21 cellular contexts compared by ENCODE assay signal in the genomic region with DNA sequence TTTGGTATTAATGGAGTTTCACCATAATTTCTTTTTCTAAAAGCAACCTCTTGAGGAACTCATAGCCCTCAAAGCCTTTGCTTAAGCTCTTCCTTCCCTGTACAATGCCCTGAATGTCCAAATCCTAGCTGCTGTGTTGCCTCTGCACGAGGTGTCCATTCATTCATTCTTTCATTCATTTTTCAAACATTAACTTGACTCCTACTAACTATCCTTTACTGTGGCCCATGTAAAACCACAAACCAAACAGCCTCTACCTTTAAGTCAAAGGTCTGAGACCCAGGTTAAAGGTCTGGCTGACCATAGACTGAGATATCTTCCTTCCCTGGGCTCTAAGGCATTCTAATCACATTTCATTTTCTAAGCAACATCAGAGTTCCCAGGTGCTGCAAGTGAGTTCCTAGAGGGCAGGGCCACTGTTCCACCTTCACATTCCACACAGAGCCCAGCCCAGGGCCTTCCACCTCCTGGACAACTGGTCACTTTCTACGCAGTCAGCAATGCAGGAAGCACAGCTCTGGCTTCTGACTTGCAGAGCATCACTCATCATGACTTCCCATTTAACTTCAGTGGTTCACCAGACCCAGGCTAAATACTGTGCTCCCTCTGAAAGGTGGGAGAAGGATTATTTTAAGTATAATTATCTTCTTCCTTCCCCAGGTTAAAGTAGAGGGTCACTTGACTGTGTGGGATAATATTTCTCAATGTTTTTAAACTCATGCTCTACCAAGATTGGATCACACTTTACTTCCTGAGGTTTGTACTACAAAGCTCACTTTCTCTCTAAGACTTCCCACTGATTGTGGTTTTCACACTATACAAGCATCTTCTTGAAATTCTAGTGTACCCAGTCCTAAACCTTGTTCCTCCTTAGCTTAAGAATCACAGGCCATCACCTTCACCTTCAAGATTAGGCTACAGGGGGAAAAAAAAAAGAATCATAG. TPM values are rescaled to one million over a fixed set of nuclear protein-coding genes. Genes with fewer than 3 reads are reported as not detected.
A peak's percentile ranks its signal among the peaks of the same experiment; 100 is the strongest.
DNase-seq lines count a peak whose midpoint lies in the region; ATAC-seq and TF ChIP-seq lines count a peak whose summit lies in the region.
"Had no signal": no experiment of that assay in that cellular context is flagged by ENCODE, and none has a peak within 500 bp of the region (broad histone marks: within the 10 kb centered on the region; RNA-seq: fewer than 3 reads in every experiment).

No MANE protein-coding gene starts in this region.

- peak overlapping the region in 2 of 3 donors; percentile 0 to 68 for H3K27ac Mint-ChIP-seq in CD4-positive, CD25-positive, alpha-beta regulatory T cell
- peak overlapping the region; percentile 80 for H3K27ac Mint-ChIP-seq in CD8-positive, alpha-beta T cell
- H3K27ac Mint-ChIP-seq in WTC11 = peak overlapping the region; percentile 15
- H3K27ac Mint-ChIP-seq: activated CD4-positive, alpha-beta memory T cell treated with anti-CD3 and anti-CD28 coated beads, Interleukin-2, amount 10 ng/mL, durations not matched to agents 7 days and 5 days; activated T-helper 2 cell treated with anti-CD3 and anti-CD28 coated beads, Interferon-gamma antibody, Interleukin-2, Interleukin-4, amounts not matched to agents 10 μg/mL and 5 μg/mL and 100 μg/mL, durations not matched to agents 14 hours and 24 hours and 36 hours; mesothelial cell of epicardium; stimulated activated naive B cell treated with anti-CD40 and anti-IgM and Interleukin-4, amounts not matched to agents 10 μg/mL and 1 μg/mL and 100 μg/mL, for 72 hours; T-helper 1 cell treated with Interleukin-12 subunit alpha and Interleukin-12 subunit beta and Interleukin-4 antibody, amounts not matched to agents 30 μg/mL and 1 μg/mL, for 36 hours had no signal

- peak overlapping the region; percentile 16 to 54 (median 22) for H3K4me3 Mint-ChIP-seq in CD4-positive, CD25-positive, alpha-beta regulatory T cell
- peak overlapping the region; percentile 33 for H3K4me3 Mint-ChIP-seq in CD8-positive, alpha-beta T cell
- no peak overlapping the region for H3K4me3 Mint-ChIP-seq in WTC11
- H3K4me3 Mint-ChIP-seq: activated CD4-positive, alpha-beta memory T cell treated with anti-CD3 and anti-CD28 coated beads, Interleukin-2, amount 10 ng/mL, durations not matched to agents 7 days and 5 days; mesothelial cell of epicardium; stimulated activated naive B cell treated with anti-CD40 and anti-IgM and Interleukin-4, amounts not matched to agents 10 μg/mL and 1 μg/mL and 100 μg/mL, for 72 hours; T-helper 1 cell treated with Interleukin-12 subunit alpha and Interleukin-12 subunit beta and Interleukin-4 antibody, amounts not matched to agents 30 μg/mL and 1 μg/mL, for 36 hours had no signal

- POLR2A ChIA-PET in CD8-positive, alpha-beta T cell (lab: Charles Lee) = interaction anchor here (0.5 to 2.2 kb wide), 4 partner anchors 9 to 80 kb away, joined by 3 to 12 read pairs (median 4); no protein-coding TSS in a partner anchor
- POLR2A ChIA-PET in WTC11 (lab: Charles Lee) = no interaction called here

- no peak overlapping the region for H3K27ac ChIP-seq in CD4-positive, CD25-positive, alpha-beta regulatory T cell (ENCODE audit: insufficient read depth, low read length, poor library complexity, severe bottlenecking)
- H3K27ac ChIP-seq in CD8-positive, alpha-beta T cell (ENCODE audit: low read depth, low read length) = no peak overlapping the region
- H3K27ac ChIP-seq in esophagus muscularis mucosa (replicated peaks in 1 of 4) = no peak overlapping the region
- H3K27ac ChIP-seq: adrenal gland, coronary artery, prostate gland, WERI-Rb-1 had no signal

- no peaks in the 10 kb centered on the region for H3K27me3 Mint-ChIP-seq in CD4-positive, CD25-positive, alpha-beta regulatory T cell
- no peaks in the 10 kb centered on the region for H3K27me3 Mint-ChIP-seq in CD8-positive, alpha-beta T cell (ENCODE audit: low read depth)
- H3K27me3 Mint-ChIP-seq in WTC11 (ENCODE audit: low read depth) = no peaks in the 10 kb centered on the region

- no peaks in the 10 kb centered on the region for H3K36me3 ChIP-seq in CD4-positive, CD25-positive, alpha-beta regulatory T cell (ENCODE audit: control insufficient read depth, insufficient read depth, low read length)
- no peaks in the 10 kb centered on the region for H3K36me3 ChIP-seq in CD8-positive, alpha-beta T cell (ENCODE audit: insufficient read depth, low read length)
- no peaks in the 10 kb centered on the region for H3K36me3 ChIP-seq in esophagus muscularis mucosa
- H3K36me3 ChIP-seq: adrenal gland, prostate gland, WERI-Rb-1 had no signal

- peaks cover 18% of the 10 kb centered on the region for H3K36me3 Mint-ChIP-seq in CD4-positive, CD25-positive, alpha-beta regulatory T cell
- H3K36me3 Mint-ChIP-seq in CD8-positive, alpha-beta T cell = no peaks in the 10 kb centered on the region
- peaks cover 8% of the 10 kb centered on the region; the same call in 1 of the 2 replicates for H3K36me3 Mint-ChIP-seq in WTC11
- H3K36me3 Mint-ChIP-seq: mesothelial cell of epicardium; stimulated activated naive B cell treated with anti-CD40 and anti-IgM and Interleukin-4, amounts not matched to agents 10 μg/mL and 1 μg/mL and 100 μg/mL, for 72 hours had no signal

- DNase-seq in CD4-positive, CD25-positive, alpha-beta regulatory T cell = no peak
- peak in 1 of 7 experiments; percentile 45 for DNase-seq in CD8-positive, alpha-beta T cell
- DNase-seq in WTC11 (ENCODE audit: low spot score) (no peak), left colon (no peak), middle frontal gyrus (ENCODE audit: extremely low spot score, low spot score) (no peak), NCI-H226 (no peak), esophagus muscularis mucosa (ENCODE audit: extremely low spot score) (no peak)
- DNase-seq: activated CD4-positive, alpha-beta memory T cell treated with anti-CD3 and anti-CD28 coated beads, Interleukin-2, amount 10 ng/mL, durations not matched to agents 7 days and 5 days; adrenal gland; EL; NCI-H1417; NCI-H524 treated with DMSO at 0.1 percent for 48 hours; stimulated activated CD4-positive, alpha-beta T cell treated with anti-CD3 and anti-CD28 coated beads, Interleukin-1b, Interleukin-23, amount 100 ng/mL, for 48 hours; stimulated activated naive B cell treated with anti-CD40 and anti-IgM and Interleukin-4, amounts not matched to agents 10 μg/mL and 1 μg/mL and 100 μg/mL, for 72 hours; WERI-Rb-1 had no signal

- peaks cover 33% of the 10 kb centered on the region for H3K4me1 ChIP-seq in CD4-positive, CD25-positive, alpha-beta regulatory T cell (ENCODE audit: control insufficient read depth, insufficient read depth, low read length, poor library complexity, severe bottlenecking)
- peaks cover 23% of the 10 kb centered on the region for H3K4me1 ChIP-seq in CD8-positive, alpha-beta T cell (ENCODE audit: insufficient read depth, low read length)
- peaks cover 0 to 29% (median 25%) of the 10 kb centered on the region in 4 donors for H3K4me1 ChIP-seq in esophagus muscularis mucosa
- H3K4me1 ChIP-seq: adrenal gland, prostate gland had no signal

- H3K9me3 Mint-ChIP-seq in CD4-positive, CD25-positive, alpha-beta regulatory T cell = no peaks in the 10 kb centered on the region
- no peaks in the 10 kb centered on the region for H3K9me3 Mint-ChIP-seq in CD8-positive, alpha-beta T cell
- no peaks in the 10 kb centered on the region for H3K9me3 Mint-ChIP-seq in WTC11
- H3K9me3 Mint-ChIP-seq: activated CD4-positive, alpha-beta memory T cell treated with anti-CD3 and anti-CD28 coated beads, Interleukin-2, amount 10 ng/mL, durations not matched to agents 7 days and 5 days; activated T-helper 2 cell treated with anti-CD3 and anti-CD28 coated beads, Interferon-gamma antibody, Interleukin-2, Interleukin-4, amounts not matched to agents 10 μg/mL and 5 μg/mL and 100 μg/mL, durations not matched to agents 14 hours and 24 hours and 36 hours; mesothelial cell of epicardium; stimulated activated naive B cell treated with anti-CD40 and anti-IgM and Interleukin-4, amounts not matched to agents 10 μg/mL and 1 μg/mL and 100 μg/mL, for 72 hours; T-helper 1 cell treated with Interleukin-12 subunit alpha and Interleukin-12 subunit beta and Interleukin-4 antibody, amounts not matched to agents 30 μg/mL and 1 μg/mL, for 36 hours had no signal

- no peak for TF ChIP-seq EP300 in esophagus muscularis mucosa (IDR thresholded peaks at IDR 0.05)

- TF ChIP-seq POLR2A in esophagus muscularis mucosa (IDR thresholded peaks at IDR 0.05; ENCODE audit: low read depth) = no peak

- peaks cover 16 to 69% (median 50%) of the 10 kb centered on the region in 4 donors for H3K4me1 Mint-ChIP-seq in CD4-positive, CD25-positive, alpha-beta regulatory T cell
- peaks cover 45% of the 10 kb centered on the region for H3K4me1 Mint-ChIP-seq in CD8-positive, alpha-beta T cell (ENCODE audit: low read depth)
- peaks cover 46% of the 10 kb centered on the region for H3K4me1 Mint-ChIP-seq in WTC11

- no peak for TF ChIP-seq CTCF in CD8-positive, alpha-beta T cell (IDR thresholded peaks at IDR 0.05)
- TF ChIP-seq CTCF in WTC11 (IDR thresholded peaks at IDR 0.05) (no peak), esophagus muscularis mucosa (IDR thresholded peaks at IDR 0.05) (no peak)

- H3K4me3 ChIP-seq in CD4-positive, CD25-positive, alpha-beta regulatory T cell (ENCODE audit: low read depth, low read length) = peak overlapping the region; percentile 4
- no peak overlapping the region for H3K4me3 ChIP-seq in CD8-positive, alpha-beta T cell (ENCODE audit: low read depth, low read length)
- no peak overlapping the region for H3K4me3 ChIP-seq in esophagus muscularis mucosa
- H3K4me3 ChIP-seq: adrenal gland, coronary artery, prostate gland had no signal

- intact Hi-C loops in CD8-positive, alpha-beta T cell (cut with DNase I, micrococcal nuclease) = loop anchor here in 1 of 2 experiments (2.0 kb wide), 1 partner anchor 20 kb away; the partner anchor contains the start of gene ATXN7L1
- intact Hi-C loops in left colon (cut with DNase I, micrococcal nuclease) (no loop called here), esophagus muscularis mucosa (cut with DNase I) (no loop called here)

- H3K9me3 ChIP-seq in CD4-positive, CD25-positive, alpha-beta regulatory T cell (ENCODE audit: control insufficient read depth in 2 of 2, low read length in 2 of 2) = no peaks in the 10 kb centered on the region
- no peaks in the 10 kb centered on the region for H3K9me3 ChIP-seq in CD8-positive, alpha-beta T cell (ENCODE audit: low read length)
- H3K9me3 ChIP-seq in esophagus muscularis mucosa = no peaks in the 10 kb centered on the region
- H3K9me3 ChIP-seq: adrenal gland, prostate gland had no signal

- CTCF ChIA-PET in CD8-positive, alpha-beta T cell (lab: Charles Lee) = interaction anchor here (0.7 to 2.3 kb wide), 8 partner anchors 9 to 200 kb away, joined by 3 to 7 read pairs (median 4); no protein-coding TSS in a partner anchor
- CTCF ChIA-PET in WTC11 (lab: Charles Lee) = interaction anchor here (0.6 to 1.1 kb wide), 2 partner anchors 93 to 152 kb away, joined by 3 to 5 read pairs; no protein-coding TSS in a partner anchor

- WGBS in esophagus muscularis mucosa = 82% methylated on average over 2 of the region's 2 CpGs

- no peaks in the 10 kb centered on the region for H3K27me3 ChIP-seq in CD4-positive, CD25-positive, alpha-beta regulatory T cell (ENCODE audit: control insufficient read depth, insufficient read depth, low read length)
- no peaks in the 10 kb centered on the region for H3K27me3 ChIP-seq in CD8-positive, alpha-beta T cell (ENCODE audit: insufficient read depth, low read length)
- H3K27me3 ChIP-seq in esophagus muscularis mucosa = no peaks in the 10 kb centered on the region
- H3K27me3 ChIP-seq: adrenal gland had no signal

- peak in 1 of 2 donors; percentile 43 for ATAC-seq in CD4-positive, CD25-positive, alpha-beta regulatory T cell (ENCODE audit: low read depth in 2 of 2)
- peak; percentile 77 for ATAC-seq in CD8-positive, alpha-beta T cell
- ATAC-seq in WTC11 (no peak), left colon (peak; percentile 28)
- ATAC-seq: left lobe of liver; stimulated activated naive B cell treated with anti-CD40 and anti-IgM and Interleukin-4, amounts not matched to agents 10 μg/mL and 1 μg/mL and 100 μg/mL, for 72 hours had no signal

RNA-seq across cellular contexts. Expression of gene ATXN7L1, which starts 19.1 kb away (rescaled TPM):
- 78.9 TPM for total RNA-seq in CD4-positive, CD25-positive, alpha-beta regulatory T cell
- polyA plus RNA-seq in CD4-positive, CD25-positive, alpha-beta regulatory T cell = 10 to 100 TPM; 25.8 to 28.1 (median 26.5) TPM
- total RNA-seq in CD8-positive, alpha-beta T cell = 10 to 100 TPM; 17.0 to 18.5 TPM
- total RNA-seq in WTC11 (2021) (36.0 to 38.5 TPM (median 37.7 TPM) in 3 replicates), left colon (10 to 100 TPM; 19.6 to 22.1 TPM), esophagus muscularis mucosa (10 to 100 TPM in 2 of 4 donors, 1 to 10 TPM in 2; 4.6 to 12.5 (median 10.1) TPM)

Comparison
In these comparisons a context has a peak if more than half of its experiments do, and no peak if none do; other contexts are left out.
1. H3K27ac Mint-ChIP-seq: peak in every context shown above with its lines; median percentile 80 in CD8-positive, alpha-beta T cell; 34 in CD4-positive, CD25-positive, alpha-beta regulatory T cell; 15 in WTC11.